Comparison of ENCODE assay signal across 27 cellular contexts in genomic region chr9:98329281-98329680, GRCh38.
"Had no signal": no experiment of that assay in that cellular context is flagged by ENCODE, and none has a peak within 500 bp of the region (broad histone marks: within the 10 kb centered on the region; RNA-seq: fewer than 3 reads in every experiment).

No MANE protein-coding gene starts in this region.

- H3K4me1 ChIP-seq: esophagus squamous epithelium, gastroesophageal sphincter, stomach, uterus had no signal

- H3K36me3 ChIP-seq: esophagus squamous epithelium, gastroesophageal sphincter, stomach, uterus had no signal

- H3K9me3 ChIP-seq: esophagus squamous epithelium, gastroesophageal sphincter, mucosa of descending colon, stomach, uterus had no signal

- H3K4me1 Mint-ChIP-seq: brain had no signal

- H3K9me3 Mint-ChIP-seq: activated B cell treated with CpG ODN at 0.5 μM for 24 hours; activated naive CD4-positive, alpha-beta T cell treated with anti-CD3 and anti-CD28 coated beads, Interleukin-2, amount 50 U/mL, for 72 hours; activated T-helper 1 cell treated with anti-CD3 and anti-CD28 coated beads, Interleukin-12 subunit alpha, Interleukin-12 subunit beta, Interleukin-2, Interleukin-4 antibody, amounts not matched to agents 30 ng/mL and 10 ng/mL and 1 ng/mL, durations not matched to agents 14 hours and 24 hours and 36 hours; brain; dendritic cell treated with granulocyte-macrophage colony-stimulating factor and Interleukin-4, amounts not matched to agents 40 ng/mL and 50 ng/mL, for 4 days; stimulated activated memory B cell treated with anti-CD40 and anti-IgM and Interleukin-4, amounts not matched to agents 10 μg/mL and 1 μg/mL and 100 μg/mL, for 72 hours had no signal

- H3K27me3 ChIP-seq: esophagus squamous epithelium, gastroesophageal sphincter, uterus had no signal

- H3K4me3 Mint-ChIP-seq: activated B cell treated with CpG ODN at 0.5 μM for 24 hours; activated CD4-positive, alpha-beta T cell treated with anti-CD3 and anti-CD28 coated beads for 36 hours; activated T-helper 1 cell treated with anti-CD3 and anti-CD28 coated beads, Interleukin-12 subunit alpha, Interleukin-12 subunit beta, Interleukin-2, Interleukin-4 antibody, amounts not matched to agents 30 ng/mL and 10 ng/mL and 1 ng/mL, durations not matched to agents 14 hours and 24 hours and 36 hours; brain; dendritic cell treated with granulocyte-macrophage colony-stimulating factor and Interleukin-4, amounts not matched to agents 40 ng/mL and 50 ng/mL, for 4 days; memory B cell; stimulated activated memory B cell treated with anti-CD40 and anti-IgM and Interleukin-4, amounts not matched to agents 10 μg/mL and 1 μg/mL and 100 μg/mL, for 72 hours; T-helper 17 cell had no signal

- H3K27ac Mint-ChIP-seq: activated B cell treated with CpG ODN at 0.5 μM for 24 hours; activated CD4-positive, alpha-beta T cell treated with anti-CD3 and anti-CD28 coated beads for 36 hours; activated naive CD4-positive, alpha-beta T cell treated with anti-CD3 and anti-CD28 coated beads, Interleukin-2, amount 50 U/mL, for 72 hours; activated T-helper 1 cell treated with anti-CD3 and anti-CD28 coated beads, Interleukin-12 subunit alpha, Interleukin-12 subunit beta, Interleukin-2, Interleukin-4 antibody, amounts not matched to agents 30 ng/mL and 10 ng/mL and 1 ng/mL, durations not matched to agents 14 hours and 24 hours and 36 hours; brain; dendritic cell treated with granulocyte-macrophage colony-stimulating factor and Interleukin-4, amounts not matched to agents 40 ng/mL and 50 ng/mL, for 4 days; memory B cell; stimulated activated memory B cell treated with anti-CD40 and anti-IgM and Interleukin-4, amounts not matched to agents 10 μg/mL and 1 μg/mL and 100 μg/mL, for 72 hours; T-helper 17 cell had no signal

- H3K36me3 Mint-ChIP-seq: activated naive CD4-positive, alpha-beta T cell treated with anti-CD3 and anti-CD28 coated beads, Interleukin-2, amount 50 U/mL, for 72 hours; brain; stimulated activated memory B cell treated with anti-CD40 and anti-IgM and Interleukin-4, amounts not matched to agents 10 μg/mL and 1 μg/mL and 100 μg/mL, for 72 hours had no signal

- DNase-seq: activated B cell treated with CpG ODN at 0.5 μM for 24 hours; activated CD4-positive, alpha-beta T cell treated with anti-CD3 and anti-CD28 coated beads for 36 hours; activated CD4-positive, alpha-beta T cell treated with anti-CD3 and anti-CD28 coated beads, Interleukin-2, amount 50 U/mL, for 4 hours; activated gamma-delta T cell; activated T-cell treated with anti-CD3 and anti-CD28 coated beads for 4 hours; aorta; caudate nucleus; effector CD8-positive, alpha-beta T cell; esophagus squamous epithelium; hypothalamus; left cardiac atrium; nucleus accumbens; stimulated activated CD4-positive, alpha-beta T cell treated with anti-CD3 and anti-CD28 coated beads, Interleukin-15, amount 100 ng/mL, for 24 hours; stomach; T-helper 17 cell; trophoblast cell; uterus had no signal

- FAIRE-seq: small intestine had no signal

- ATAC-seq: activated CD4-positive, alpha-beta T cell treated with anti-CD3 and anti-CD28 coated beads for 36 hours; activated naive CD4-positive, alpha-beta T cell treated with anti-CD3 and anti-CD28 coated beads, Interleukin-2, amount 50 U/mL, for 72 hours; gastroesophageal sphincter; left cardiac atrium; mucosa of descending colon; sciatic nerve; stimulated activated memory B cell treated with anti-CD40 and anti-IgM and Interleukin-4, amounts not matched to agents 10 μg/mL and 1 μg/mL and 100 μg/mL, for 72 hours; T-helper 17 cell had no signal

- H3K27ac ChIP-seq: esophagus squamous epithelium, gastroesophageal sphincter, stomach, uterus had no signal

- H3K4me3 ChIP-seq: esophagus squamous epithelium, gastroesophageal sphincter, mucosa of descending colon, stomach, uterus had no signal
